Comparison of ENCODE assay signal across 30 cellular contexts in genomic region chrX:16042980-16043379, GRCh38.
"Had no signal": no experiment of that assay in that cellular context is flagged by ENCODE, and none has a peak within 500 bp of the region (broad histone marks: within the 10 kb centered on the region; RNA-seq: fewer than 3 reads in every experiment).

No MANE protein-coding gene starts in this region.

- H3K36me3 Mint-ChIP-seq: activated naive CD4-positive, alpha-beta T cell treated with anti-CD3 and anti-CD28 coated beads, Interleukin-2, amount 50 U/mL, for 72 hours had no signal

- H3K36me3 ChIP-seq: adrenal gland, WERI-Rb-1 had no signal

- H3K27me3 ChIP-seq: body of pancreas had no signal

- FAIRE-seq: bronchial epithelial cell had no signal

- H3K27me3 Mint-ChIP-seq: activated CD4-positive, alpha-beta T cell treated with anti-CD3 and anti-CD28 coated beads for 36 hours; activated CD4-positive, alpha-beta T cell treated with anti-CD3 and anti-CD28 coated beads, Interleukin-2, amount 10 ng/mL, durations not matched to agents 7 days and 5 days had no signal

- H3K27ac Mint-ChIP-seq: activated CD4-positive, alpha-beta T cell treated with anti-CD3 and anti-CD28 coated beads for 36 hours; activated CD4-positive, alpha-beta T cell treated with anti-CD3 and anti-CD28 coated beads, Interleukin-2, amount 10 ng/mL, durations not matched to agents 7 days and 5 days; activated CD8-positive, alpha-beta T cell treated with anti-CD3 and anti-CD28 coated beads, Interleukin-2, amount 10 ng/mL, durations not matched to agents 7 days and 5 days; activated naive CD4-positive, alpha-beta T cell treated with anti-CD3 and anti-CD28 coated beads for 36 hours; activated naive CD4-positive, alpha-beta T cell treated with anti-CD3 and anti-CD28 coated beads, Interleukin-2, amount 50 U/mL, for 72 hours; activated T-helper 1 cell treated with anti-CD3 and anti-CD28 coated beads, Interleukin-12 subunit alpha, Interleukin-12 subunit beta, Interleukin-2, Interleukin-4 antibody, amounts not matched to agents 30 ng/mL and 10 ng/mL and 1 ng/mL, durations not matched to agents 14 hours and 24 hours and 36 hours had no signal

- H3K9me3 Mint-ChIP-seq: activated CD4-positive, alpha-beta T cell treated with anti-CD3 and anti-CD28 coated beads, Interleukin-2, amount 10 ng/mL, durations not matched to agents 7 days and 5 days; activated naive CD4-positive, alpha-beta T cell treated with anti-CD3 and anti-CD28 coated beads for 36 hours; activated naive CD4-positive, alpha-beta T cell treated with anti-CD3 and anti-CD28 coated beads, Interleukin-2, amount 50 U/mL, for 72 hours; activated T-cell treated with anti-CD3 and anti-CD28 coated beads, Interleukin-2, amount 50 U/mL, for 4 hours; activated T-helper 1 cell treated with anti-CD3 and anti-CD28 coated beads, Interleukin-12 subunit alpha, Interleukin-12 subunit beta, Interleukin-2, Interleukin-4 antibody, amounts not matched to agents 30 ng/mL and 10 ng/mL and 1 ng/mL, durations not matched to agents 14 hours and 24 hours and 36 hours had no signal

- H3K4me3 Mint-ChIP-seq: activated CD4-positive, alpha-beta T cell treated with anti-CD3 and anti-CD28 coated beads for 36 hours; activated CD4-positive, alpha-beta T cell treated with anti-CD3 and anti-CD28 coated beads, Interleukin-2, amount 10 ng/mL, durations not matched to agents 7 days and 5 days; activated CD8-positive, alpha-beta T cell treated with anti-CD3 and anti-CD28 coated beads, Interleukin-2, amount 10 ng/mL, durations not matched to agents 7 days and 5 days; activated naive CD4-positive, alpha-beta T cell treated with anti-CD3 and anti-CD28 coated beads for 36 hours; activated T-cell treated with anti-CD3 and anti-CD28 coated beads, Interleukin-2, amount 50 U/mL, for 4 hours; activated T-helper 1 cell treated with anti-CD3 and anti-CD28 coated beads, Interleukin-12 subunit alpha, Interleukin-12 subunit beta, Interleukin-2, Interleukin-4 antibody, amounts not matched to agents 30 ng/mL and 10 ng/mL and 1 ng/mL, durations not matched to agents 14 hours and 24 hours and 36 hours had no signal

- H3K4me3 ChIP-seq: adrenal gland, body of pancreas, PC-9 had no signal

- DNase-seq: activated CD4-positive, alpha-beta T cell treated with anti-CD3 and anti-CD28 coated beads for 36 hours; activated CD4-positive, alpha-beta T cell treated with anti-CD3 and anti-CD28 coated beads, Interleukin-2, amount 10 ng/mL, durations not matched to agents 7 days and 5 days; activated CD4-positive, alpha-beta T cell treated with anti-CD3 and anti-CD28 coated beads, Interleukin-2, amount 50 U/mL, for 48 hours; activated CD8-positive, alpha-beta memory T cell treated with anti-CD3 and anti-CD28 coated beads, Interleukin-2, amount 50 U/mL, for 4 hours; activated CD8-positive, alpha-beta T cell treated with anti-CD3 and anti-CD28 coated beads, Interleukin-2, amount 10 ng/mL, durations not matched to agents 7 days and 5 days; activated gamma-delta T cell treated with Interleukin-2 at 50 U/mL for 16 hours; activated naive CD4-positive, alpha-beta T cell treated with anti-CD3 and anti-CD28 coated beads for 36 hours; activated T-cell treated with anti-CD3 and anti-CD28 coated beads for 4 hours; activated T-cell treated with anti-CD3 and anti-CD28 coated beads, Interleukin-2, amount 50 U/mL, for 4 hours; adrenal gland; body of pancreas; central memory CD4-positive, alpha-beta T cell; NCI-H1092 treated with DMSO at 0.1 percent for 48 hours; NCI-H1417; NCI-H146; NCI-H187; NCI-H2029 treated with DMSO at 0.1 percent for 48 hours; NCI-H2107; NCI-H2171; NCI-H510A; NCI-H526; NCI-H748 treated with DMSO at 0.1 percent for 48 hours; NK-92 treated with Interleukin-12 subunit alpha and Interleukin-12 subunit beta, amount 100 ng/mL, for 24 hours; PC-9; Right ventricle myocardium superior; T1000; WERI-Rb-1 had no signal

- H3K9me3 ChIP-seq: adrenal gland, body of pancreas had no signal

- H3K4me1 ChIP-seq: adrenal gland, body of pancreas had no signal

- ATAC-seq: activated CD4-positive, alpha-beta T cell treated with anti-CD3 and anti-CD28 coated beads for 36 hours; activated CD8-positive, alpha-beta T cell treated with anti-CD3 and anti-CD28 coated beads, Interleukin-2, amount 10 ng/mL, durations not matched to agents 7 days and 5 days; activated naive CD4-positive, alpha-beta T cell treated with anti-CD3 and anti-CD28 coated beads, Interleukin-2, amount 50 U/mL, for 72 hours; activated T-cell treated with anti-CD3 and anti-CD28 coated beads, Interleukin-2, amount 50 U/mL, for 4 hours; body of pancreas had no signal

- H2AFZ ChIP-seq: PC-9 had no signal

- H3K27ac ChIP-seq: adrenal gland, body of pancreas, PC-9, WERI-Rb-1 had no signal

- H3K4me2 ChIP-seq: PC-9 had no signal
